Comparison of ENCODE assay signal across 15 cellular contexts in the genomic region with DNA sequence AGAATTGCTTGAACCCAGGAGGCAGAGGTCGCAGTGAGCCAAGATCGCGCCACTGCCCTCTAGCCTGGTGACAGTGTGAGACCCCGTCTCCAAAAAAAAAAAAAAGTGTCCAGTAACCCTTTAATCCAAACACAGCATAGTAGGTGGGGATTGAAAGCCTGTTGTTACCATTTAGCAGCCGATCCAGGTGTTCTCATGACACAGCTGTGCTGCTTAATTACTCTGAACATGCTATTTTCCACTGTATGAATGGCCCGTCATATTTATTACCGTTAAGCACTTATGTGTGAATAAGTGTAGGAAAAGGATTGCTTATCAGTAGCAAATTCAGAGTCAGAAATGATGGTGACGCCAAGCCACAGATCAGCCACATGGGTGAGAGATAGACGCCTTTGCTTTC. TPM values are rescaled to one million over a fixed set of nuclear protein-coding genes. Genes with fewer than 3 reads are reported as not detected.
DNase-seq lines count a peak whose midpoint lies in the region; ATAC-seq and TF ChIP-seq lines count a peak whose summit lies in the region.
"Had no signal": no experiment of that assay in that cellular context is flagged by ENCODE, and none has a peak within 500 bp of the region (broad histone marks: within the 10 kb centered on the region; RNA-seq: fewer than 3 reads in every experiment).

No MANE protein-coding gene starts in this region.

- H3K9me3 Mint-ChIP-seq in activated naive CD8-positive, alpha-beta T cell treated with anti-CD3 and anti-CD28 coated beads, Interleukin-2, amount 10 ng/mL, durations not matched to agents 7 days and 5 days: no peaks in the 10 kb centered on the region
- no peaks in the 10 kb centered on the region for H3K9me3 Mint-ChIP-seq in activated naive CD8-positive, alpha-beta T cell treated with anti-CD3 and anti-CD28 coated beads, Interleukin-2, amount 50 U/mL, for 24 hours
- no peaks in the 10 kb centered on the region for H3K9me3 Mint-ChIP-seq in activated B cell treated with CpG ODN at 0.5 μM for 24 hours
- no peaks in the 10 kb centered on the region for H3K9me3 Mint-ChIP-seq in stimulated activated memory B cell treated with anti-CD40 and anti-IgM and Interleukin-4, amounts not matched to agents 10 μg/mL and 1 μg/mL and 100 μg/mL, for 72 hours
- H3K9me3 Mint-ChIP-seq: CD4-positive, CD25-positive, alpha-beta regulatory T cell; HFFc6 had no signal

- H3K9me3 ChIP-seq in KOPT-K1 (ENCODE audit: insufficient read depth, low read length, poor library complexity, severe bottlenecking): no peaks in the 10 kb centered on the region
- no peaks in the 10 kb centered on the region for H3K9me3 ChIP-seq in SJCRH30 (replicated peaks)
- H3K9me3 ChIP-seq: MG63 had no signal

- H3K4me3 ChIP-seq in SJCRH30: no peak overlapping the region
- H3K4me3 ChIP-seq: MG63 had no signal

- peaks cover 47% of the 10 kb centered on the region for H3K4me1 Mint-ChIP-seq in activated naive CD8-positive, alpha-beta T cell treated with anti-CD3 and anti-CD28 coated beads, Interleukin-2, amount 10 ng/mL, durations not matched to agents 7 days and 5 days
- H3K4me1 Mint-ChIP-seq in activated naive CD8-positive, alpha-beta T cell treated with anti-CD3 and anti-CD28 coated beads, Interleukin-2, amount 50 U/mL, for 24 hours: peaks cover 74% of the 10 kb centered on the region
- H3K4me1 Mint-ChIP-seq in activated B cell treated with CpG ODN at 0.5 μM for 24 hours: peaks cover 96% of the 10 kb centered on the region
- peaks cover 79% of the 10 kb centered on the region for H3K4me1 Mint-ChIP-seq in stimulated activated memory B cell treated with anti-CD40 and anti-IgM and Interleukin-4, amounts not matched to agents 10 μg/mL and 1 μg/mL and 100 μg/mL, for 72 hours

- H3K4me1 ChIP-seq in SJCRH30: no peaks in the 10 kb centered on the region

- no peak for DNase-seq in activated naive CD8-positive, alpha-beta T cell treated with anti-CD3 and anti-CD28 coated beads, Interleukin-2, amount 10 ng/mL, durations not matched to agents 7 days and 5 days
- DNase-seq in activated naive CD8-positive, alpha-beta T cell treated with anti-CD3 and anti-CD28 coated beads, Interleukin-2, amount 50 U/mL, for 24 hours: no peak
- DNase-seq in activated B cell treated with CpG ODN at 0.5 μM for 24 hours (no peak), NCI-H2227 treated with DMSO at 0.1 percent for 48 hours (lab: John Stamatoyannopoulos, UW) (no peak), SJCRH30 (no peak), mucosa of gallbladder (ENCODE audit: low spot score) (no peak)
- DNase-seq: CD4-positive, CD25-positive, alpha-beta regulatory T cell; DMS53; HFFc6; Karpas-422; MG63; NCI-H1092 treated with DMSO at 0.1 percent for 48 hours; PC-3 had no signal

- no peak for TF ChIP-seq CTCF in activated B cell treated with CpG ODN at 0.5 μM for 24 hours (IDR thresholded peaks at IDR 0.05)

- H3K27me3 ChIP-seq in SJCRH30: no peaks in the 10 kb centered on the region
- H3K27me3 ChIP-seq: MG63 had no signal

- CTCF ChIA-PET in activated B cell treated with CpG ODN at 0.5 μM for 24 hours (lab: Charles Lee): interaction anchor here (0.6 to 1.1 kb wide), 2 partner anchors 8 to 29 kb away, joined by 3 to 4 read pairs; no protein-coding TSS in a partner anchor

- H3K36me3 Mint-ChIP-seq in activated naive CD8-positive, alpha-beta T cell treated with anti-CD3 and anti-CD28 coated beads, Interleukin-2, amount 10 ng/mL, durations not matched to agents 7 days and 5 days: peaks cover 43% of the 10 kb centered on the region
- H3K36me3 Mint-ChIP-seq in activated naive CD8-positive, alpha-beta T cell treated with anti-CD3 and anti-CD28 coated beads, Interleukin-2, amount 50 U/mL, for 24 hours (ENCODE audit: low read depth): peaks cover 39% of the 10 kb centered on the region
- peaks cover 28% of the 10 kb centered on the region for H3K36me3 Mint-ChIP-seq in activated B cell treated with CpG ODN at 0.5 μM for 24 hours (ENCODE audit: low read depth)
- peaks cover 33% of the 10 kb centered on the region for H3K36me3 Mint-ChIP-seq in stimulated activated memory B cell treated with anti-CD40 and anti-IgM and Interleukin-4, amounts not matched to agents 10 μg/mL and 1 μg/mL and 100 μg/mL, for 72 hours

- H3K4me3 Mint-ChIP-seq in activated naive CD8-positive, alpha-beta T cell treated with anti-CD3 and anti-CD28 coated beads, Interleukin-2, amount 10 ng/mL, durations not matched to agents 7 days and 5 days: no peak overlapping the region
- no peak overlapping the region for H3K4me3 Mint-ChIP-seq in activated naive CD8-positive, alpha-beta T cell treated with anti-CD3 and anti-CD28 coated beads, Interleukin-2, amount 50 U/mL, for 24 hours
- no peak overlapping the region for H3K4me3 Mint-ChIP-seq in activated B cell treated with CpG ODN at 0.5 μM for 24 hours
- no peak overlapping the region for H3K4me3 Mint-ChIP-seq in stimulated activated memory B cell treated with anti-CD40 and anti-IgM and Interleukin-4, amounts not matched to agents 10 μg/mL and 1 μg/mL and 100 μg/mL, for 72 hours
- H3K4me3 Mint-ChIP-seq: CD4-positive, CD25-positive, alpha-beta regulatory T cell; HFFc6 had no signal

- POLR2A ChIA-PET in activated naive CD8-positive, alpha-beta T cell treated with anti-CD3 and anti-CD28 coated beads, Interleukin-2, amount 10 ng/mL, durations not matched to agents 7 days and 5 days (lab: Charles Lee): interaction anchor here (1.0 kb wide), 1 partner anchor 12 kb away, joined by 10 read pairs; a partner anchor contains a TSS
- POLR2A ChIA-PET in activated B cell treated with CpG ODN at 0.5 μM for 24 hours (lab: Charles Lee): interaction anchor here (1.8 to 32.9 kb wide), 3 partner anchors 10 to 23 kb away, joined by 10 to 886 read pairs (median 226); a partner anchor contains a TSS

- peak overlapping the region; percentile 65 for H3K27ac ChIP-seq in KOPT-K1 (ENCODE audit: low read depth, low read length, poor library complexity, severe bottlenecking)
- H3K27ac ChIP-seq in SJCRH30: no peak overlapping the region

- peak overlapping the region; percentile 45 for H3K27ac Mint-ChIP-seq in activated naive CD8-positive, alpha-beta T cell treated with anti-CD3 and anti-CD28 coated beads, Interleukin-2, amount 10 ng/mL, durations not matched to agents 7 days and 5 days
- H3K27ac Mint-ChIP-seq in activated naive CD8-positive, alpha-beta T cell treated with anti-CD3 and anti-CD28 coated beads, Interleukin-2, amount 50 U/mL, for 24 hours: no peak overlapping the region
- H3K27ac Mint-ChIP-seq in activated B cell treated with CpG ODN at 0.5 μM for 24 hours: peak overlapping the region; percentile 95
- peak overlapping the region; percentile 96 for H3K27ac Mint-ChIP-seq in stimulated activated memory B cell treated with anti-CD40 and anti-IgM and Interleukin-4, amounts not matched to agents 10 μg/mL and 1 μg/mL and 100 μg/mL, for 72 hours
- H3K27ac Mint-ChIP-seq: HFFc6 had no signal

- ATAC-seq in activated naive CD8-positive, alpha-beta T cell treated with anti-CD3 and anti-CD28 coated beads, Interleukin-2, amount 10 ng/mL, durations not matched to agents 7 days and 5 days (ENCODE audit: low read depth): no peak
- no peak for ATAC-seq in activated naive CD8-positive, alpha-beta T cell treated with anti-CD3 and anti-CD28 coated beads, Interleukin-2, amount 50 U/mL, for 24 hours
- ATAC-seq in activated B cell treated with CpG ODN at 0.5 μM for 24 hours (ENCODE audit: low read depth): no peak
- no peak for ATAC-seq in stimulated activated memory B cell treated with anti-CD40 and anti-IgM and Interleukin-4, amounts not matched to agents 10 μg/mL and 1 μg/mL and 100 μg/mL, for 72 hours
- ATAC-seq: PC-3 had no signal

- H3K27me3 Mint-ChIP-seq in activated naive CD8-positive, alpha-beta T cell treated with anti-CD3 and anti-CD28 coated beads, Interleukin-2, amount 10 ng/mL, durations not matched to agents 7 days and 5 days: no peaks in the 10 kb centered on the region
- H3K27me3 Mint-ChIP-seq in activated naive CD8-positive, alpha-beta T cell treated with anti-CD3 and anti-CD28 coated beads, Interleukin-2, amount 50 U/mL, for 24 hours: no peaks in the 10 kb centered on the region
- H3K27me3 Mint-ChIP-seq in activated B cell treated with CpG ODN at 0.5 μM for 24 hours: no peaks in the 10 kb centered on the region
- no peaks in the 10 kb centered on the region for H3K27me3 Mint-ChIP-seq in stimulated activated memory B cell treated with anti-CD40 and anti-IgM and Interleukin-4, amounts not matched to agents 10 μg/mL and 1 μg/mL and 100 μg/mL, for 72 hours
- H3K27me3 Mint-ChIP-seq: CD4-positive, CD25-positive, alpha-beta regulatory T cell had no signal

- H3K36me3 ChIP-seq in KOPT-K1 (ENCODE audit: insufficient read depth, low read length) (peaks cover 60% of the 10 kb centered on the region), SJCRH30 (peaks cover 56% of the 10 kb centered on the region)
- H3K36me3 ChIP-seq: MG63 had no signal

- intact Hi-C loops in activated B cell treated with CpG ODN at 0.5 μM for 24 hours (cut with micrococcal nuclease): loop anchor here (2.0 kb wide), 1 partner anchor 17 kb away; no protein-coding TSS in a partner anchor

RNA-seq across cellular contexts. Expression of a gene that starts 11.7 kb away (rescaled TPM):
- 10 to 100 TPM; 51.9 to 58.3 TPM for total RNA-seq in activated naive CD8-positive, alpha-beta T cell treated with anti-CD3 and anti-CD28 coated beads, Interleukin-2, amount 10 ng/mL, durations not matched to agents 7 days and 5 days
- total RNA-seq in activated B cell treated with CpG ODN at 0.5 μM for 24 hours (167 and 184 TPM in 2 replicates), mucosa of gallbladder (27.1 TPM)
- 24.6 and 25.6 TPM in 2 replicates for total RNA-seq in SJCRH30 (2014; rRNA removed; shearing (Covaris generic))

RNA-seq across cellular contexts. Expression of a gene that starts 25.5 kb away (rescaled TPM):
- total RNA-seq in activated naive CD8-positive, alpha-beta T cell treated with anti-CD3 and anti-CD28 coated beads, Interleukin-2, amount 10 ng/mL, durations not matched to agents 7 days and 5 days: 10 to 100 TPM; 37.8 to 39.1 TPM
- total RNA-seq in activated B cell treated with CpG ODN at 0.5 μM for 24 hours (38.8 and 39.7 TPM in 2 replicates), mucosa of gallbladder (22.6 TPM)
- total RNA-seq in SJCRH30 (2014; rRNA removed; shearing (Covaris generic)): 20.0 and 24.4 TPM in 2 replicates

RNA-seq across cellular contexts. Expression of a gene that starts 43.0 kb away (rescaled TPM):
- 10 to 100 TPM; 12.5 to 14.0 TPM for total RNA-seq in activated naive CD8-positive, alpha-beta T cell treated with anti-CD3 and anti-CD28 coated beads, Interleukin-2, amount 10 ng/mL, durations not matched to agents 7 days and 5 days
- total RNA-seq in activated B cell treated with CpG ODN at 0.5 μM for 24 hours (7.8 and 8.1 TPM in 2 replicates), mucosa of gallbladder (13.2 TPM)
- total RNA-seq in SJCRH30 (2014; rRNA removed; shearing (Covaris generic)): 16.2 and 21.1 TPM in 2 replicates

RNA-seq across cellular contexts. Expression of a gene that starts 43.1 kb away (rescaled TPM):
- total RNA-seq in activated naive CD8-positive, alpha-beta T cell treated with anti-CD3 and anti-CD28 coated beads, Interleukin-2, amount 10 ng/mL, durations not matched to agents 7 days and 5 days: 10 to 100 TPM; 14.7 to 15.8 TPM
- total RNA-seq in activated B cell treated with CpG ODN at 0.5 μM for 24 hours (20.6 and 28.8 TPM in 2 replicates), mucosa of gallbladder (18.2 TPM)
- total RNA-seq in SJCRH30 (2014; rRNA removed; shearing (Covaris generic)): 26.1 and 27.8 TPM in 2 replicates

RNA-seq across cellular contexts. Expression of a gene that starts 57.0 kb away (rescaled TPM):
- total RNA-seq in activated naive CD8-positive, alpha-beta T cell treated with anti-CD3 and anti-CD28 coated beads, Interleukin-2, amount 10 ng/mL, durations not matched to agents 7 days and 5 days: 10 to 100 TPM; 48.3 to 53.6 TPM
- 45.2 and 49.5 TPM in 2 replicates for total RNA-seq in activated B cell treated with CpG ODN at 0.5 μM for 24 hours
- 70.1 and 73.2 TPM in 2 replicates for total RNA-seq in SJCRH30 (2014; rRNA removed; shearing (Covaris generic))
- total RNA-seq in mucosa of gallbladder: 43.6 TPM
